Comparison of ENCODE assay signal across 2 cellular contexts in genomic region chr16:69349508-69349907, GRCh38.
TF ChIP-seq lines count a peak whose summit lies in the region.

No MANE protein-coding gene starts in this region.

TF ChIP-seq in HepG2, 621 proteins besides CTCF, POLR2A, EP300 and RAD21:
- no peak for TF ChIP-seq ETS1 (CRISPR knock-in tag; IDR thresholded peaks at IDR 0.05)
- TF ChIP-seq KDM5B (CRISPR knock-in tag; IDR thresholded peaks at IDR 0.05; ENCODE audit: borderline replicate concordance): no peak
- TF ChIP-seq ZNF891 (CRISPR knock-in tag; IDR thresholded peaks at IDR 0.05): 0 out of 2 replicates have a peak, but pooled peaks have one; percentile 19
- TF ChIP-seq NFE2L1 (CRISPR knock-in tag; IDR thresholded peaks at IDR 0.05; ENCODE audit: borderline replicate concordance): no peak
- no peak for TF ChIP-seq HMGXB4 (CRISPR knock-in tag; IDR thresholded peaks at IDR 0.05; ENCODE audit: borderline replicate concordance in 1 of 2, low read depth in 1 of 2)

TF ChIP-seq in WTC11, 78 proteins besides CTCF, POLR2A, EP300 and RAD21:
- TF ChIP-seq EMX1 (CRISPR knock-in tag; IDR thresholded peaks at IDR 0.05): no peak
- no peak for TF ChIP-seq USF1 (CRISPR knock-in tag; IDR thresholded peaks at IDR 0.05)
- no peak for TF ChIP-seq ZNF416 (CRISPR knock-in tag; IDR thresholded peaks at IDR 0.05)
- no peak for TF ChIP-seq PRDM15 (CRISPR knock-in tag; IDR thresholded peaks at IDR 0.05)
- TF ChIP-seq ZNF121 (CRISPR knock-in tag; IDR thresholded peaks at IDR 0.05): no peak
- TF ChIP-seq USF2 (CRISPR knock-in tag; IDR thresholded peaks at IDR 0.05): peak; percentile 16; the same call in 1 of the 2 replicates
